ENCODE assay signal across 12 cellular contexts in genomic region chr14:30240002-30240401, GRCh38.
"Had no signal": no experiment of that assay in that cellular context is flagged by ENCODE, and none has a peak within 500 bp of the region (broad histone marks: within the 10 kb centered on the region; RNA-seq: fewer than 3 reads in every experiment).

No MANE protein-coding gene starts in this region.

- H3K27ac Mint-ChIP-seq: activated naive CD8-positive, alpha-beta T cell; naive thymus-derived CD4-positive, alpha-beta T cell; stimulated activated effector memory CD8-positive, alpha-beta T cell treated with anti-CD3 and anti-CD28 coated beads, Interleukin-12 subunit alpha, Interleukin-12 subunit beta, amount 100 ng/mL, for 72 hours; T-helper 1 cell treated with Interleukin-12 subunit alpha and Interleukin-12 subunit beta and Interleukin-4 antibody, amounts not matched to agents 30 μg/mL and 1 μg/mL, for 36 hours had no signal

- H3K9me3 Mint-ChIP-seq: T-helper 1 cell treated with Interleukin-12 subunit alpha and Interleukin-12 subunit beta and Interleukin-4 antibody, amounts not matched to agents 30 μg/mL and 1 μg/mL, for 36 hours had no signal

- DNase-seq: activated CD4-positive, CD25-positive, alpha-beta regulatory T cell treated with anti-CD3 and anti-CD28 coated beads, Interleukin-2, amount 50 U/mL, for 72 hours; effector CD4-positive, alpha-beta T cell; mesenchymal stem cell; naive thymus-derived CD4-positive, alpha-beta T cell; occipital lobe; right cardiac atrium; stimulated activated CD4-positive, alpha-beta T cell treated with anti-CD3 and anti-CD28 coated beads, Interleukin-4, amount 100 ng/mL, for 24 hours; stomach; trophoblast cell had no signal

- H3K36me3 Mint-ChIP-seq: activated naive CD8-positive, alpha-beta T cell; naive thymus-derived CD4-positive, alpha-beta T cell; stimulated activated effector memory CD8-positive, alpha-beta T cell treated with anti-CD3 and anti-CD28 coated beads, Interleukin-12 subunit alpha, Interleukin-12 subunit beta, amount 100 ng/mL, for 72 hours had no signal

- H3K4me1 Mint-ChIP-seq: stimulated activated effector memory CD8-positive, alpha-beta T cell treated with anti-CD3 and anti-CD28 coated beads, Interleukin-12 subunit alpha, Interleukin-12 subunit beta, amount 100 ng/mL, for 72 hours had no signal

- H3K4me3 Mint-ChIP-seq: activated naive CD8-positive, alpha-beta T cell; naive thymus-derived CD4-positive, alpha-beta T cell; stimulated activated effector memory CD8-positive, alpha-beta T cell treated with anti-CD3 and anti-CD28 coated beads, Interleukin-12 subunit alpha, Interleukin-12 subunit beta, amount 100 ng/mL, for 72 hours; T-helper 1 cell treated with Interleukin-12 subunit alpha and Interleukin-12 subunit beta and Interleukin-4 antibody, amounts not matched to agents 30 μg/mL and 1 μg/mL, for 36 hours had no signal
